Comparison of ENCODE assay signal across 14 cellular contexts in genomic region chr17:29524692-29525091, GRCh38.
"Had no signal": no experiment of that assay in that cellular context is flagged by ENCODE, and none has a peak within 500 bp of the region (broad histone marks: within the 10 kb centered on the region; RNA-seq: fewer than 3 reads in every experiment).

No MANE protein-coding gene starts in this region.

- DNase-seq: activated CD8-positive, alpha-beta memory T cell treated with anti-CD3 and anti-CD28 coated beads for 24 hours; activated CD8-positive, alpha-beta memory T cell treated with anti-CD3 and anti-CD28 coated beads, Interleukin-2, amount 50 U/mL, for 48 hours; activated effector memory CD4-positive, alpha-beta T cell treated with anti-CD3 and anti-CD28 coated beads, Interleukin-2, amount 50 U/mL, for 16 hours; activated naive CD4-positive, alpha-beta T cell treated with anti-CD3 and anti-CD28 coated beads, Interleukin-2, amount 50 U/mL, for 16 hours; activated T-cell treated with anti-CD3 and anti-CD28 coated beads, Interleukin-2, amount 50 U/mL, for 48 hours; erythroblast; heart right ventricle; mesendoderm; naive thymus-derived CD8-positive, alpha-beta T cell; sigmoid colon; stimulated activated CD4-positive, alpha-beta T cell treated with anti-CD3 and anti-CD28 coated beads, Interleukin-4, amount 100 ng/mL, for 4 hours; stimulated activated naive B cell treated with anti-CD40 and anti-IgM and Interleukin-4, amounts not matched to agents 10 μg/mL and 1 μg/mL and 100 μg/mL, for 72 hours; upper lobe of left lung had no signal

- H3K4me3 Mint-ChIP-seq: naive thymus-derived CD8-positive, alpha-beta T cell; stimulated activated naive B cell treated with anti-CD40 and anti-IgM and Interleukin-4, amounts not matched to agents 10 μg/mL and 1 μg/mL and 100 μg/mL, for 72 hours had no signal

- H3K27ac Mint-ChIP-seq: stimulated activated naive B cell treated with anti-CD40 and anti-IgM and Interleukin-4, amounts not matched to agents 10 μg/mL and 1 μg/mL and 100 μg/mL, for 72 hours had no signal

- H3K9me3 Mint-ChIP-seq: naive thymus-derived CD8-positive, alpha-beta T cell; stimulated activated naive B cell treated with anti-CD40 and anti-IgM and Interleukin-4, amounts not matched to agents 10 μg/mL and 1 μg/mL and 100 μg/mL, for 72 hours had no signal

- ATAC-seq: activated CD4-positive, CD25-positive, alpha-beta regulatory T cell treated with anti-CD3 and anti-CD28 coated beads, Interleukin-2, amount 50 U/mL, for 24 hours; heart right ventricle; naive thymus-derived CD8-positive, alpha-beta T cell; stimulated activated naive B cell treated with anti-CD40 and anti-IgM and Interleukin-4, amounts not matched to agents 10 μg/mL and 1 μg/mL and 100 μg/mL, for 72 hours had no signal

- H3K4me1 Mint-ChIP-seq: naive thymus-derived CD8-positive, alpha-beta T cell; stimulated activated naive B cell treated with anti-CD40 and anti-IgM and Interleukin-4, amounts not matched to agents 10 μg/mL and 1 μg/mL and 100 μg/mL, for 72 hours had no signal

- H3K27me3 Mint-ChIP-seq: naive thymus-derived CD8-positive, alpha-beta T cell; stimulated activated naive B cell treated with anti-CD40 and anti-IgM and Interleukin-4, amounts not matched to agents 10 μg/mL and 1 μg/mL and 100 μg/mL, for 72 hours had no signal
